32 cellular contexts compared by ENCODE assay signal in genomic region chr2:49369650-49370049, GRCh38.
"Had no signal": no experiment of that assay in that cellular context is flagged by ENCODE, and none has a peak within 500 bp of the region (broad histone marks: within the 10 kb centered on the region; RNA-seq: fewer than 3 reads in every experiment).

No MANE protein-coding gene starts in this region.

- H3K36me3 Mint-ChIP-seq: naive B cell; naive thymus-derived CD8-positive, alpha-beta T cell; stimulated activated memory B cell treated with anti-CD40 and anti-IgM and Interleukin-4, amounts not matched to agents 10 μg/mL and 1 μg/mL and 100 μg/mL, for 72 hours; type B pancreatic cell had no signal

- H3K27ac ChIP-seq: ovary, parathyroid adenoma, psoas muscle, skin epidermis, spleen, suprapubic skin, testis, tibial artery, transverse colon, upper lobe of right lung, uterus had no signal

- H3K9me3 ChIP-seq: ovary, psoas muscle, suprapubic skin, testis, tibial artery, transverse colon, upper lobe of right lung, uterus had no signal

- H2AFZ ChIP-seq: parathyroid adenoma had no signal

- DNase-seq: naive B cell; naive thymus-derived CD8-positive, alpha-beta T cell; occipital lobe; ovary; posterior cingulate gyrus; psoas muscle; right cardiac atrium; spleen; stimulated activated CD4-positive, alpha-beta T cell treated with anti-CD3 and anti-CD28 coated beads, Interleukin-12 subunit alpha, Interleukin-12 subunit beta, amount 100 ng/mL, for 4 hours; stimulated activated CD4-positive, alpha-beta T cell treated with anti-CD3 and anti-CD28 coated beads, Interleukin-2, amount 100 ng/mL, for 24 hours; stimulated activated CD4-positive, alpha-beta T cell treated with anti-CD3 and anti-CD28 coated beads, Interleukin-2, amount 100 ng/mL, for 48 hours; stimulated activated CD4-positive, alpha-beta T cell treated with anti-CD3 and anti-CD28 coated beads, Interleukin-4, amount 100 ng/mL, for 24 hours; stimulated activated CD8-positive, alpha-beta memory T cell treated with anti-CD3 and anti-CD28 coated beads, Interleukin-4, amount 100 ng/mL, for 48 hours; stimulated activated naive CD4-positive, alpha-beta T cell; stimulated activated naive CD8-positive, alpha-beta T cell treated with anti-CD3 and anti-CD28 coated beads, Interleukin-15, amount 100 ng/mL, for 72 hours; stimulated activated naive CD8-positive, alpha-beta T cell treated with anti-CD3 and anti-CD28 coated beads, Interleukin-15, Interleukin-2, amounts not matched to agents 100 U/mL and 50 U/mL, for 24 hours; substantia nigra; testis; tibial artery; transverse colon; upper lobe of right lung; uterus had no signal

- H3K4me1 Mint-ChIP-seq: naive B cell; naive thymus-derived CD8-positive, alpha-beta T cell; nephron; neural crest cell; stimulated activated memory B cell treated with anti-CD40 and anti-IgM and Interleukin-4, amounts not matched to agents 10 μg/mL and 1 μg/mL and 100 μg/mL, for 72 hours; stimulated activated naive CD8-positive, alpha-beta T cell treated with anti-CD3 and anti-CD28 coated beads, Interleukin-15, amount 100 ng/mL, for 72 hours had no signal

- H3K27ac Mint-ChIP-seq: naive thymus-derived CD8-positive, alpha-beta T cell; nephron; progenitor cell of endocrine pancreas; stimulated activated memory B cell treated with anti-CD40 and anti-IgM and Interleukin-4, amounts not matched to agents 10 μg/mL and 1 μg/mL and 100 μg/mL, for 72 hours; stimulated activated naive CD8-positive, alpha-beta T cell treated with anti-CD3 and anti-CD28 coated beads, Interleukin-15, amount 100 ng/mL, for 72 hours; type B pancreatic cell had no signal

- H3K27me3 ChIP-seq: spleen, suprapubic skin, testis, tibial artery, transverse colon, upper lobe of right lung, uterus had no signal

- H3K4me3 ChIP-seq: ovary, psoas muscle, skin epidermis, smooth muscle cell, spleen, suprapubic skin, testis, tibial artery, transverse colon, upper lobe of right lung, uterus had no signal

- H3K9ac ChIP-seq: parathyroid adenoma had no signal

- H3K27me3 Mint-ChIP-seq: naive B cell; naive thymus-derived CD8-positive, alpha-beta T cell; stimulated activated memory B cell treated with anti-CD40 and anti-IgM and Interleukin-4, amounts not matched to agents 10 μg/mL and 1 μg/mL and 100 μg/mL, for 72 hours; stimulated activated naive CD8-positive, alpha-beta T cell treated with anti-CD3 and anti-CD28 coated beads, Interleukin-15, amount 100 ng/mL, for 72 hours had no signal

- H3K79me2 ChIP-seq: parathyroid adenoma had no signal

- H3K9me3 Mint-ChIP-seq: nephron, neural crest cell, type B pancreatic cell had no signal

- H3K4me3 Mint-ChIP-seq: naive B cell; naive thymus-derived CD8-positive, alpha-beta T cell; nephron; neural crest cell; stimulated activated memory B cell treated with anti-CD40 and anti-IgM and Interleukin-4, amounts not matched to agents 10 μg/mL and 1 μg/mL and 100 μg/mL, for 72 hours; stimulated activated naive CD8-positive, alpha-beta T cell treated with anti-CD3 and anti-CD28 coated beads, Interleukin-15, amount 100 ng/mL, for 72 hours; type B pancreatic cell had no signal

- H3K4me1 ChIP-seq: parathyroid adenoma, psoas muscle, spleen, suprapubic skin, testis, tibial artery, transverse colon, upper lobe of right lung, uterus had no signal

- H3K36me3 ChIP-seq: ovary, spleen, suprapubic skin, tibial artery, transverse colon, upper lobe of right lung, uterus had no signal

- H3K4me2 ChIP-seq: smooth muscle cell had no signal

- ATAC-seq: naive thymus-derived CD8-positive, alpha-beta T cell; psoas muscle; right cardiac atrium; sciatic nerve; stimulated activated memory B cell treated with anti-CD40 and anti-IgM and Interleukin-4, amounts not matched to agents 10 μg/mL and 1 μg/mL and 100 μg/mL, for 72 hours; stimulated activated naive CD8-positive, alpha-beta T cell treated with anti-CD3 and anti-CD28 coated beads, Interleukin-15, amount 100 ng/mL, for 72 hours; stimulated activated naive CD8-positive, alpha-beta T cell treated with anti-CD3 and anti-CD28 coated beads, Interleukin-15, Interleukin-2, amounts not matched to agents 100 U/mL and 50 U/mL, for 24 hours; upper lobe of right lung had no signal
